In the genomic region with DNA sequence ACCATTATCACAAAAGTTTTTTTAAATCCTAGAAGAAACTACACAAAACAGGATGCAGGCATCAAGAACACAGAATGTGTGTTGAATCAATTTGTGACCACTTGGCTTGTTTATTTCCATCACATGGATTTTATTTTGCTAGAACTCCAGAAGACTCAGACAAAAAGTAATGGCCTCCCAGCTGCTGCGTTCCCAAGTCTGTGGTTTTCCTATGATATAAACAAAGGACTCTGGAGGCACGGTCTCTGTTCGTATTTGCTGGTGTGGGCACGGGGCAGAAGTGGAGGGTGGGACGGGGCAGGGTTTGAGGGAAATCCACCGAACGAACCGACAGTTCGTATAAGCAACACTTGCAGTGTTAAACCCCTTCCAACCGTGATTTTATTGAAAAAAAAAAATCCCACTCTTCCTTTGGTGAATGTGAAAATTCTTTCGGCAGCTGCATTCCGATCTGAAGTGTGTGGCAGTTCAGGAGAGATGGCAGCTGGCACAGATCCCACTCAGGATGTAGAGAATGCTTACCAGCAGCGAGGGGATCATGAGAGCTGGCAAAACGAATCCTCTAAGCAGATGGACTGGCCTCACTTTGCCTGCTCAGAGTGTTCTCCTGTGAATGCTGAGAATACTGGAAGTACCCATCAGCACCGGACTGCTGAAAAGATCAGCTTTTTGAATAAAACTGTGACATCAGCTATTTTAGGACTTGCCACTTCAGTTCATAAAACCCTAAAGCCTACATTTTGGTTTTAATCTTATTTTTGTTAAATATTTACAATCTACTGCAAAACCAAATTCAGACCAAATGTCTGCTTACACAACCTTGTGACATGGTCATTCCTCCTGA, we compare ENCODE assay signal across 14 cellular contexts.
DNase-seq lines count a peak whose midpoint lies in the region; ATAC-seq and TF ChIP-seq lines count a peak whose summit lies in the region.
"Had no signal": no experiment of that assay in that cellular context is flagged by ENCODE, and none has a peak within 500 bp of the region (broad histone marks: within the 10 kb centered on the region; RNA-seq: fewer than 3 reads in every experiment).

No MANE protein-coding gene starts in this region.

- no peak overlapping the region for H3K4me2 ChIP-seq in mesenchymal stem cell (ENCODE audit: low read length, poor library complexity, severe bottlenecking)

- TF ChIP-seq EP300 in suprapubic skin (IDR thresholded peaks at IDR 0.05) = no peak

- H3K4ac ChIP-seq in mesenchymal stem cell (ENCODE audit: low read depth in 1 of 2, low read length in 2 of 2) = no peak overlapping the region

- H3K27me3 ChIP-seq in ACC112 (ENCODE audit: insufficient read depth, low read length) (no peaks in the 10 kb centered on the region), mesenchymal stem cell (ENCODE audit: control insufficient read depth in 1 of 2, insufficient read depth in 1 of 2, low read length in 2 of 2) (no peaks in the 10 kb centered on the region), MG63 (no peaks in the 10 kb centered on the region), suprapubic skin (no peaks in the 10 kb centered on the region), prostate gland (replicated peaks; ENCODE audit: insufficient read depth) (no peaks in the 10 kb centered on the region)
- H3K27me3 ChIP-seq: BE2C, heart left ventricle had no signal

- no peak overlapping the region for H3K14ac ChIP-seq in mesenchymal stem cell (ENCODE audit: low read length in 2 of 2)

- H3K4me3 Mint-ChIP-seq in activated CD8-positive, alpha-beta memory T cell treated with anti-CD3 and anti-CD28 coated beads, Interleukin-2, amount 10 ng/mL, durations not matched to agents 7 days and 5 days = no peak overlapping the region
- H3K4me3 Mint-ChIP-seq: central memory CD8-positive, alpha-beta T cell had no signal

- 2% methylated on average over 9 of the region's 15 CpGs for WGBS in mesenchymal stem cell
- 67% methylated on average over 15 of the region's 15 CpGs for WGBS in suprapubic skin
- WGBS in prostate gland = 52% methylated on average over 15 of the region's 15 CpGs

- H3K4me1 Mint-ChIP-seq in activated CD8-positive, alpha-beta memory T cell treated with anti-CD3 and anti-CD28 coated beads, Interleukin-2, amount 10 ng/mL, durations not matched to agents 7 days and 5 days = peaks cover 19% of the 10 kb centered on the region
- H3K4me1 Mint-ChIP-seq: central memory CD8-positive, alpha-beta T cell had no signal

- TF ChIP-seq CTCF in HFF-Myc (IDR thresholded peaks at IDR 0.05; ENCODE audit: low read depth, low read length, missing control alignments) (no peak), suprapubic skin (IDR thresholded peaks at IDR 0.05) (no peak), prostate gland (IDR thresholded peaks at IDR 0.05) (no peak)

- peaks cover 8% of the 10 kb centered on the region; the same call in 1 of the 2 replicates for H3K36me3 ChIP-seq in ACC112 (ENCODE audit: insufficient read depth, low read length)
- peaks cover 15 to 66% of the 10 kb centered on the region in 2 experiments for H3K36me3 ChIP-seq in mesenchymal stem cell (ENCODE audit: control insufficient read depth in 1 of 2, insufficient read depth in 2 of 2, low read depth in 1 of 2, low read length in 2 of 2)
- peaks cover 3% of the 10 kb centered on the region for H3K36me3 ChIP-seq in MG63
- H3K36me3 ChIP-seq in suprapubic skin = peaks cover 53% of the 10 kb centered on the region
- H3K36me3 ChIP-seq in prostate gland = peaks cover 0 to 2% of the 10 kb centered on the region in 2 donors
- H3K36me3 ChIP-seq: BE2C had no signal

- H3K9ac ChIP-seq in mesenchymal stem cell (ENCODE audit: low read length) = no peak overlapping the region

- H3K4me1 ChIP-seq in ACC112 (ENCODE audit: control insufficient read depth, insufficient read depth, low read length, unreplicated experiment) (peaks cover 12% of the 10 kb centered on the region), mesenchymal stem cell (ENCODE audit: control insufficient read depth, insufficient read depth, low read depth, low read length) (peaks cover 21% of the 10 kb centered on the region), suprapubic skin (no peaks in the 10 kb centered on the region), prostate gland (replicated peaks) (no peaks in the 10 kb centered on the region)
- H3K4me1 ChIP-seq: BE2C had no signal

- H3K4me3 ChIP-seq in ACC112 (ENCODE audit: low read depth, low read length) = no peak overlapping the region
- H3K4me3 ChIP-seq in HFF-Myc (replicated peaks; ENCODE audit: low read depth, low read length) = peak overlapping the region; percentile 21; the same call in 1 of the 2 replicates
- H3K4me3 ChIP-seq in mesenchymal stem cell (ENCODE audit: insufficient read depth in 1 of 2, low read depth in 1 of 2, low read length in 2 of 2) = no peak overlapping the region
- H3K4me3 ChIP-seq in MG63 = no peak overlapping the region
- no peak overlapping the region for H3K4me3 ChIP-seq in suprapubic skin
- H3K4me3 ChIP-seq in prostate gland = no peak overlapping the region
- H3K4me3 ChIP-seq: heart left ventricle, mucosa of descending colon had no signal

- no peak overlapping the region for H2AFZ ChIP-seq in ACC112 (ENCODE audit: low read length, unreplicated experiment)
- no peak overlapping the region for H2AFZ ChIP-seq in mesenchymal stem cell (ENCODE audit: low read depth, low read length)

- H3K27ac Mint-ChIP-seq in activated CD8-positive, alpha-beta memory T cell treated with anti-CD3 and anti-CD28 coated beads, Interleukin-2, amount 10 ng/mL, durations not matched to agents 7 days and 5 days = no peak overlapping the region

- H4K8ac ChIP-seq in mesenchymal stem cell (ENCODE audit: low read length) = peak overlapping the region; percentile 57

- H3K18ac ChIP-seq in mesenchymal stem cell (ENCODE audit: low read depth in 1 of 2, low read length in 2 of 2) = peak overlapping the region; percentile 31 to 83

- H3K9me3 ChIP-seq in mesenchymal stem cell (ENCODE audit: control insufficient read depth, low read length) = no peaks in the 10 kb centered on the region
- no peaks in the 10 kb centered on the region for H3K9me3 ChIP-seq in MG63
- no peaks in the 10 kb centered on the region for H3K9me3 ChIP-seq in suprapubic skin
- no peaks in the 10 kb centered on the region for H3K9me3 ChIP-seq in prostate gland
- H3K9me3 ChIP-seq: BE2C, heart left ventricle, mucosa of descending colon had no signal

- no peaks in the 10 kb centered on the region for H3K27me3 Mint-ChIP-seq in activated CD8-positive, alpha-beta memory T cell treated with anti-CD3 and anti-CD28 coated beads, Interleukin-2, amount 10 ng/mL, durations not matched to agents 7 days and 5 days
- H3K27me3 Mint-ChIP-seq: central memory CD8-positive, alpha-beta T cell had no signal

- H2BK15ac ChIP-seq in mesenchymal stem cell (ENCODE audit: low read depth, poor library complexity, severe bottlenecking) = no peak overlapping the region

- DNase-seq in HFF-Myc (ENCODE audit: extremely low read depth, low read depth) (peak; percentile 63), astrocyte of the hippocampus (ENCODE audit: low read depth, low spot score) (peak; percentile 90), mesenchymal stem cell (peak; percentile 91), MG63 (no peak), suprapubic skin (ENCODE audit: low spot score in 2 of 2) (no peak), prostate gland (ENCODE audit: low spot score) (no peak)
- DNase-seq in activated CD8-positive, alpha-beta memory T cell treated with anti-CD3 and anti-CD28 coated beads, Interleukin-2, amount 10 ng/mL, durations not matched to agents 7 days and 5 days = no peak
- DNase-seq: activated T-cell treated with anti-CD3 and anti-CD28 coated beads, Interleukin-2, amount 50 U/mL, for 1 hour; BE2C; heart left ventricle; Kasumi-1 had no signal

- CTCF ChIA-PET in activated CD8-positive, alpha-beta memory T cell treated with anti-CD3 and anti-CD28 coated beads, Interleukin-2, amount 10 ng/mL, durations not matched to agents 7 days and 5 days (lab: Charles Lee) = no interaction called here

- no peak overlapping the region for H3K23ac ChIP-seq in mesenchymal stem cell (ENCODE audit: low read length in 2 of 2)

- peak overlapping the region; percentile 64 for H2BK120ac ChIP-seq in mesenchymal stem cell (ENCODE audit: low read depth, low read length)

- H2AK5ac ChIP-seq in mesenchymal stem cell (ENCODE audit: low read length, severe bottlenecking) = no peak overlapping the region

- no peaks in the 10 kb centered on the region for H3K9me3 Mint-ChIP-seq in activated CD8-positive, alpha-beta memory T cell treated with anti-CD3 and anti-CD28 coated beads, Interleukin-2, amount 10 ng/mL, durations not matched to agents 7 days and 5 days (ENCODE audit: low read depth)
- H3K9me3 Mint-ChIP-seq: central memory CD8-positive, alpha-beta T cell had no signal

- intact Hi-C loops in prostate gland (cut with DNase I) = loop anchor here (10.0 kb wide), 1 partner anchor 145 kb away; no protein-coding TSS in a partner anchor

- H3K36me3 Mint-ChIP-seq in activated CD8-positive, alpha-beta memory T cell treated with anti-CD3 and anti-CD28 coated beads, Interleukin-2, amount 10 ng/mL, durations not matched to agents 7 days and 5 days = peaks cover 44% of the 10 kb centered on the region

- no peak for ATAC-seq in activated CD8-positive, alpha-beta memory T cell treated with anti-CD3 and anti-CD28 coated beads, Interleukin-2, amount 10 ng/mL, durations not matched to agents 7 days and 5 days
- ATAC-seq: heart left ventricle, mucosa of descending colon had no signal

- H3K79me1 ChIP-seq in mesenchymal stem cell (replicated peaks; ENCODE audit: low read length, poor library complexity, severe bottlenecking) = peaks cover 15% of the 10 kb centered on the region

- no peak overlapping the region for H2BK12ac ChIP-seq in mesenchymal stem cell (ENCODE audit: low read length in 2 of 2)

- no peaks in the 10 kb centered on the region for H3K79me2 ChIP-seq in ACC112 (ENCODE audit: control insufficient read depth, insufficient read depth, low read length, unreplicated experiment)

- TF ChIP-seq POLR2A in suprapubic skin (IDR thresholded peaks at IDR 0.05) = no peak
- no peak for TF ChIP-seq POLR2A in prostate gland (IDR thresholded peaks at IDR 0.05)

- H3K27ac ChIP-seq in ACC112 (ENCODE audit: low read depth, low read length) (peak overlapping the region; percentile 27; the same call in 1 of the 2 replicates), mesenchymal stem cell (ENCODE audit: low read length, poor library complexity, severe bottlenecking) (peak overlapping the region; percentile 68), suprapubic skin (no peak overlapping the region), prostate gland (no peak overlapping the region)

- peak overlapping the region; percentile 36 for H2BK5ac ChIP-seq in mesenchymal stem cell (ENCODE audit: low read depth, low read length, poor library complexity, severe bottlenecking)

- peak overlapping the region; percentile 66 for H4K91ac ChIP-seq in mesenchymal stem cell (ENCODE audit: low read length)

Comparison
In these comparisons a context has a peak if more than half of its experiments do, and no peak if none do; other contexts are left out.
1. H3K27ac ChIP-seq: peak in ACC112 (single experiment) and mesenchymal stem cell (single experiment); none in suprapubic skin (single experiment) and prostate gland (0 of 2).
2. DNase-seq: peak in HFF-Myc (single experiment), astrocyte of the hippocampus (single experiment) and mesenchymal stem cell (single experiment); none in MG63 (single experiment), suprapubic skin (0 of 2), activated CD8-positive, alpha-beta memory T cell treated with anti-CD3 and anti-CD28 coated beads, Interleukin-2, amount 10 ng/mL, durations not matched to agents 7 days and 5 days (single experiment) and prostate gland (single experiment).